ENCODE assay signal across 12 cellular contexts in the genomic region with DNA sequence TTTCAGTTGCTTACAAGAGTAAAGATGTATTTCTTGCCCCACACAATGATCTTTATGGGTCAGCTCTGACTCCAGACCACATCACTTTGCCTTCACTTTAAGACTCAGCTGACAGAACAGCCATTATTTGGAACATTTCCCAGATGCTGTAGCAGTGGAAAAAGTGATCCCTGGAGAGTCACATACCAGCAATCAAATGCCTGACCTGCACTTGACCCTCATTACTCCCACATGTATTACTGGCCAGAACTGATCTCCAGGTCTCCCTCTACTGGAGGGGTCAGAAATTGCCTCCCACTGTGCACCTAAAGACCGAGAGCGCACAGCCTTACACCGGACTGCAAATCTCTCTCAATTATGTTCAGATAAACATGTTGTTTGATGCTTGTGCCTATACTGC.
A peak's percentile ranks its signal among the peaks of the same experiment; 100 is the strongest.
DNase-seq lines count a peak whose midpoint lies in the region; ATAC-seq and TF ChIP-seq lines count a peak whose summit lies in the region.
"Had no signal": no experiment of that assay in that cellular context is flagged by ENCODE, and none has a peak within 500 bp of the region (broad histone marks: within the 10 kb centered on the region; RNA-seq: fewer than 3 reads in every experiment).

No MANE protein-coding gene starts in this region.

- 86 to 93% methylated on average over 3 of the region's 3 CpGs for WGBS in thyroid gland, 2 donors
- 95 to 96% methylated on average over 3 of the region's 3 CpGs for WGBS in sigmoid colon, 2 donors

- no peak for ATAC-seq in HG02884 (IDR thresholded peaks at IDR 0.05; ENCODE audit: unreplicated experiment)
- no peak for ATAC-seq in GM18498 (IDR thresholded peaks at IDR 0.05; ENCODE audit: unreplicated experiment)
- ATAC-seq: CD8-positive, alpha-beta T cell had no signal

- peaks cover 3% of the 10 kb centered on the region for H3K9me3 Mint-ChIP-seq in glutamatergic neuron (ENCODE audit: unreplicated experiment)

- H3K36me3 ChIP-seq in thyroid gland (no peaks in the 10 kb centered on the region), sigmoid colon (no peaks in the 10 kb centered on the region)
- H3K36me3 ChIP-seq: colonic mucosa, tibial nerve had no signal

- TF ChIP-seq EP300 in sigmoid colon (IDR thresholded peaks at IDR 0.05) = no peak

- H3K27ac Mint-ChIP-seq in glutamatergic neuron (ENCODE audit: unreplicated experiment) = no peak overlapping the region
- H3K27ac Mint-ChIP-seq: CD8-positive, alpha-beta T cell had no signal

- H3K4me1 ChIP-seq in thyroid gland (no peaks in the 10 kb centered on the region), sigmoid colon (no peaks in the 10 kb centered on the region)
- H3K4me1 ChIP-seq: colonic mucosa, tibial nerve had no signal

- TF ChIP-seq CTCF in glutamatergic neuron (IDR thresholded peaks at IDR 0.05; ENCODE audit: partially characterized antibody, unreplicated experiment) (peak; percentile 37), thyroid gland (IDR thresholded peaks at IDR 0.05) (peak in 1 of 6 experiments; percentile 28), sigmoid colon (IDR thresholded peaks at IDR 0.05) (no peak)

- TF ChIP-seq POLR2A in thyroid gland (IDR thresholded peaks at IDR 0.05) (no peak), sigmoid colon (IDR thresholded peaks at IDR 0.05) (no peak)

- intact Hi-C loops in thyroid gland (cut with DNase I) (no loop called here), sigmoid colon (cut with DNase I) (no loop called here)

- H3K27me3 Mint-ChIP-seq in glutamatergic neuron (ENCODE audit: unreplicated experiment) = peaks cover 3% of the 10 kb centered on the region

- H3K4me3 Mint-ChIP-seq in glutamatergic neuron (ENCODE audit: unreplicated experiment) = no peak overlapping the region
- H3K4me3 Mint-ChIP-seq: CD8-positive, alpha-beta T cell had no signal

- H3K4me1 Mint-ChIP-seq in glutamatergic neuron (ENCODE audit: low read depth, unreplicated experiment) = peaks cover 3% of the 10 kb centered on the region

- no peak overlapping the region for H3K27ac ChIP-seq in thyroid gland
- H3K27ac ChIP-seq in sigmoid colon = peak overlapping the region in 1 of 4 donors; percentile 62
- H3K27ac ChIP-seq: colonic mucosa had no signal

- DNase-seq in NCI-H2171 treated with DMSO at 0.1 percent for 48 hours (lab: John Stamatoyannopoulos, UW) = peak; percentile 22
- DNase-seq in NCI-H2171 (lab: John Stamatoyannopoulos, UW) = no peak
- DNase-seq in SK-MEL-5 (ENCODE audit: low read depth, low spot score) = peak; percentile 47
- DNase-seq in glutamatergic neuron = no peak
- peak; percentile 17 to 36 for DNase-seq in thyroid gland
- no peak for DNase-seq in sigmoid colon
- DNase-seq: CD8-positive, alpha-beta T cell; colonic mucosa; nucleus accumbens had no signal

- no peaks in the 10 kb centered on the region for H3K9me3 ChIP-seq in thyroid gland
- no peaks in the 10 kb centered on the region for H3K9me3 ChIP-seq in sigmoid colon
- H3K9me3 ChIP-seq: colonic mucosa, tibial nerve had no signal

- H3K4me3 ChIP-seq in thyroid gland (replicated peaks in 1 of 3) (no peak overlapping the region), sigmoid colon (no peak overlapping the region)
- H3K4me3 ChIP-seq: colonic mucosa, tibial nerve had no signal

- in situ Hi-C loops in SK-MEL-5 (cut with HindIII; ENCODE audit: low pct_unique_long_range_greater_than_20kb, low sequenced_read_pairs) = no loop called here

- no peaks in the 10 kb centered on the region for H3K36me3 Mint-ChIP-seq in glutamatergic neuron (ENCODE audit: unreplicated experiment)
- H3K36me3 Mint-ChIP-seq: CD8-positive, alpha-beta T cell had no signal

- H3K27me3 ChIP-seq in thyroid gland (no peaks in the 10 kb centered on the region), sigmoid colon (no peaks in the 10 kb centered on the region)
- H3K27me3 ChIP-seq: colonic mucosa, tibial nerve had no signal

Comparison
In these comparisons a context has a peak if more than half of its experiments do, and no peak if none do; other contexts are left out.
1. DNase-seq: peak in NCI-H2171 treated with DMSO at 0.1 percent for 48 hours (single experiment), SK-MEL-5 (single experiment) and thyroid gland (2 of 2); none in NCI-H2171 (single experiment), glutamatergic neuron (single experiment) and sigmoid colon (single experiment).